In genomic region chr11:45771194-45771941, GRCh38 we compare ENCODE assay signal across 8 cellular contexts. TPM values are rescaled to one million over a fixed set of nuclear protein-coding genes. Genes with fewer than 3 reads are reported as not detected.
DNase-seq lines count a peak whose midpoint lies in the region; ATAC-seq and TF ChIP-seq lines count a peak whose summit lies in the region.

No MANE protein-coding gene starts in this region.

- H3K36me3 ChIP-seq in gastroesophageal sphincter: no peaks in the 10 kb centered on the region
- no peaks in the 10 kb centered on the region for H3K36me3 ChIP-seq in neutrophil
- H3K36me3 ChIP-seq in subcutaneous abdominal adipose tissue (ENCODE audit: control insufficient read depth in 5 of 5, insufficient read depth in 5 of 5, low read length in 5 of 5): no peaks in the 10 kb centered on the region

- H3K4me1 ChIP-seq in gastroesophageal sphincter (peaks cover 0 to 15% (median 4%) of the 10 kb centered on the region in 3 donors), neutrophil (ENCODE audit: control insufficient read depth in 1 of 2, insufficient read depth in 1 of 2, low read depth in 1 of 2, low read length in 1 of 2) (peaks cover 15 to 17% of the 10 kb centered on the region in 2 experiments), subcutaneous abdominal adipose tissue (ENCODE audit: control insufficient read depth in 5 of 5, insufficient read depth in 5 of 5, low read length in 5 of 5) (peaks cover 11 to 47% (median 32%) of the 10 kb centered on the region in 5 donors)

- H3K27me3 ChIP-seq in gastroesophageal sphincter: peaks cover 8% of the 10 kb centered on the region
- H3K27me3 ChIP-seq in neutrophil: peaks cover 41% of the 10 kb centered on the region
- H3K27me3 ChIP-seq in subcutaneous abdominal adipose tissue (ENCODE audit: control insufficient read depth in 5 of 5, insufficient read depth in 4 of 5, low read length in 5 of 5): peaks cover 0 to 8% (median 2%) of the 10 kb centered on the region in 5 donors

- peak overlapping the region; percentile 44 to 59 for H3K4me3 ChIP-seq in gastroesophageal sphincter
- peak overlapping the region; percentile 44 to 66 for H3K4me3 ChIP-seq in neutrophil (ENCODE audit: low read depth in 1 of 2, low read length in 1 of 2)
- H3K4me3 ChIP-seq in subcutaneous abdominal adipose tissue (ENCODE audit: low read depth in 1 of 5, low read length in 5 of 5): peak overlapping the region; percentile 69 to 85 (median 71)

- TF ChIP-seq POLR2A in gastroesophageal sphincter (IDR thresholded peaks at IDR 0.05): no peak

- ATAC-seq in gastroesophageal sphincter: peak; percentile 78

- POLR2A ChIA-PET in RWPE1 (lab: Yijun Ruan, JAX; ENCODE audit: low non-redundant PET): no interaction called here

- no peaks in the 10 kb centered on the region for H3K9me3 ChIP-seq in gastroesophageal sphincter
- H3K9me3 ChIP-seq in neutrophil: no peaks in the 10 kb centered on the region
- no peaks in the 10 kb centered on the region for H3K9me3 ChIP-seq in subcutaneous abdominal adipose tissue (ENCODE audit: control insufficient read depth in 5 of 5, low read length in 5 of 5)

- CTCF ChIA-PET in RWPE1 (lab: Yijun Ruan, JAX): interaction anchor here (0.5 to 2.2 kb wide), 59 partner anchors 9 to 826 kb away, joined by 3 to 19 read pairs (median 4); partner anchors contain the start of genes CHST1 and SLC35C1

- peak; percentile 84 for TF ChIP-seq CTCF in GM20000 (IDR thresholded peaks at IDR 0.05; ENCODE audit: extremely low read depth, missing control alignments)
- peak; percentile 45 for TF ChIP-seq CTCF in RWPE1 (conservative IDR thresholded peaks at IDR 0.05; ENCODE audit: low read depth)
- TF ChIP-seq CTCF in gastroesophageal sphincter (IDR thresholded peaks at IDR 0.05): peak; percentile 83 to 93 (median 90)
- peak; percentile 76 for TF ChIP-seq CTCF in neutrophil (IDR thresholded peaks at IDR 0.05)

- H3K27ac ChIP-seq in RWPE1 (no peak overlapping the region), gastroesophageal sphincter (peak overlapping the region; percentile 7 to 81 (median 76)), neutrophil (peak overlapping the region; percentile 72), subcutaneous abdominal adipose tissue (ENCODE audit: low read depth, low read length) (peak overlapping the region; percentile 88)

- no peak for TF ChIP-seq EP300 in gastroesophageal sphincter (IDR thresholded peaks at IDR 0.05)

- peak overlapping the region; percentile 67 to 96 (median 83) for H3K9ac ChIP-seq in subcutaneous abdominal adipose tissue (ENCODE audit: low read length in 5 of 5)

- 0% methylated on average over 6 to 18 of the region's 30 CpGs for WGBS in gastroesophageal sphincter (ENCODE audit: low coverage in 1 of 2), 2 donors

- in situ Hi-C loops in Caki2 (cut with HindIII; ENCODE audit: low pct_unique_long_range_greater_than_20kb, low sequenced_read_pairs): no loop called here

- DNase-seq in Caki2 (ENCODE audit: low read depth) (peak; percentile 53), GM20000 (ENCODE audit: low spot score) (peak; percentile 73), HUDEP-2 (lab: John Stamatoyannopoulos, UW; ENCODE audit: unreplicated experiment in 76 of 76) (peak in 51 of 76 experiments; percentile 6 to 79 (median 36)), RWPE1 (ENCODE audit: low spot score) (peak; percentile 50)
- DNase-seq in activated effector memory CD4-positive, alpha-beta T cell treated with Interleukin-2 at 50 U/mL for 16 hours: peak; percentile 62

RNA-seq across cellular contexts. Expression of gene SLC35C1, which starts 33.6 kb away (rescaled TPM):
- 4.8 and 4.9 TPM in 2 replicates for total RNA-seq in Caki2 (2014; rRNA removed; shearing (Covaris generic); ENCODE audit: low replicate concordance)
- 10 to 100 TPM in 1 of 4 donors, 1 to 10 TPM in 3; 6.8 to 22.3 (median 8.5) TPM for total RNA-seq in gastroesophageal sphincter
